In genomic region chr19:53531457-53531856, GRCh38 we compare ENCODE assay signal across 29 cellular contexts.
"Had no signal": no experiment of that assay in that cellular context is flagged by ENCODE, and none has a peak within 500 bp of the region (broad histone marks: within the 10 kb centered on the region; RNA-seq: fewer than 3 reads in every experiment).

No MANE protein-coding gene starts in this region.

- FAIRE-seq: urothelium cell line had no signal

- H3K9me3 ChIP-seq: suprapubic skin, testis, thoracic aorta, thyroid gland, upper lobe of right lung, uterus, vagina had no signal

- H3K4me3 ChIP-seq: stomach, suprapubic skin, testis, thoracic aorta, thyroid gland, tibial artery, tibial nerve, transverse colon, upper lobe of left lung, upper lobe of right lung, uterus, vagina had no signal

- H3K4me3 Mint-ChIP-seq: stimulated activated effector memory CD8-positive, alpha-beta T cell treated with anti-CD3 and anti-CD28 coated beads, Interleukin-12 subunit alpha, Interleukin-12 subunit beta, amount 100 ng/mL, for 72 hours; stimulated activated memory B cell treated with anti-CD40 and anti-IgM and Interleukin-4, amounts not matched to agents 10 μg/mL and 1 μg/mL and 100 μg/mL, for 72 hours; stimulated activated naive B cell treated with anti-CD40 and anti-IgM and Interleukin-4, amounts not matched to agents 10 μg/mL and 1 μg/mL and 100 μg/mL, for 72 hours; stimulated activated naive CD8-positive, alpha-beta T cell treated with anti-CD3 and anti-CD28 coated beads, Interleukin-15, amount 100 ng/mL, for 72 hours; stimulated activated naive CD8-positive, alpha-beta T cell treated with anti-CD3 and anti-CD28 coated beads, Interleukin-15, Interleukin-2, amounts not matched to agents 100 ng/mL and 50 ng/mL, for 24 hours; type B pancreatic cell had no signal

- H3K9me3 Mint-ChIP-seq: stimulated activated naive B cell treated with anti-CD40 and anti-IgM and Interleukin-4, amounts not matched to agents 10 μg/mL and 1 μg/mL and 100 μg/mL, for 72 hours; type B pancreatic cell had no signal

- H3K27ac ChIP-seq: stomach, suprapubic skin, testis, thoracic aorta, thyroid gland, tibial artery, tibial nerve, transverse colon, upper lobe of left lung, upper lobe of right lung, uterus, vagina had no signal

- H3K27me3 ChIP-seq: stomach, suprapubic skin, testis, thyroid gland, tibial artery, tibial nerve, transverse colon, upper lobe of left lung, upper lobe of right lung, uterus, vagina had no signal

- H3K4me1 ChIP-seq: stomach, suprapubic skin, testis, thyroid gland, tibial artery, tibial nerve, transverse colon, upper lobe of left lung, upper lobe of right lung, uterus, vagina had no signal

- DNase-seq: stimulated activated CD4-positive, alpha-beta T cell treated with anti-CD3 and anti-CD28 coated beads, Interleukin-2, amount 100 ng/mL, for 48 hours; stimulated activated CD4-positive, alpha-beta T cell treated with anti-CD3 and anti-CD28 coated beads, Interleukin-4, amount 100 ng/mL, for 1 hour; stimulated activated CD4-positive, alpha-beta T cell treated with anti-CD3 and anti-CD28 coated beads, Interleukin-4, amount 100 ng/mL, for 24 hours; stimulated activated CD4-positive, alpha-beta T cell treated with anti-CD3 and anti-CD28 coated beads, Interleukin-4, amount 100 ng/mL, for 4 hours; stimulated activated CD8-positive, alpha-beta memory T cell treated with anti-CD3 and anti-CD28 coated beads, Interleukin-4, amount 100 ng/mL, for 48 hours; stimulated activated naive B cell treated with anti-CD40 and anti-IgM and Interleukin-4, amounts not matched to agents 10 μg/mL and 1 μg/mL and 100 μg/mL, for 72 hours; stimulated activated naive CD4-positive, alpha-beta T cell; stimulated activated naive CD4-positive, alpha-beta T cell treated with Interleukin-2 at 50 U/mL for 16 hours; stimulated activated naive CD8-positive, alpha-beta T cell treated with anti-CD3 and anti-CD28 coated beads, Interleukin-15, amount 100 ng/mL, for 72 hours; stimulated activated naive CD8-positive, alpha-beta T cell treated with anti-CD3 and anti-CD28 coated beads, Interleukin-15, Interleukin-2, amounts not matched to agents 100 U/mL and 50 U/mL, for 24 hours; stomach; substantia nigra; testis; thyroid gland; tibial artery; transverse colon; trophoblast cell; upper lobe of left lung; upper lobe of right lung; uterus had no signal

- H3K4me1 Mint-ChIP-seq: stimulated activated effector memory CD8-positive, alpha-beta T cell treated with anti-CD3 and anti-CD28 coated beads, Interleukin-12 subunit alpha, Interleukin-12 subunit beta, amount 100 ng/mL, for 72 hours; stimulated activated memory B cell treated with anti-CD40 and anti-IgM and Interleukin-4, amounts not matched to agents 10 μg/mL and 1 μg/mL and 100 μg/mL, for 72 hours; stimulated activated naive B cell treated with anti-CD40 and anti-IgM and Interleukin-4, amounts not matched to agents 10 μg/mL and 1 μg/mL and 100 μg/mL, for 72 hours had no signal

- ATAC-seq: stimulated activated effector memory CD8-positive, alpha-beta T cell treated with anti-CD3 and anti-CD28 coated beads, Interleukin-12 subunit alpha, Interleukin-12 subunit beta, amount 100 ng/mL, for 72 hours; stimulated activated memory B cell treated with anti-CD40 and anti-IgM and Interleukin-4, amounts not matched to agents 10 μg/mL and 1 μg/mL and 100 μg/mL, for 72 hours; stimulated activated naive B cell treated with anti-CD40 and anti-IgM and Interleukin-4, amounts not matched to agents 10 μg/mL and 1 μg/mL and 100 μg/mL, for 72 hours; stimulated activated naive CD8-positive, alpha-beta T cell treated with anti-CD3 and anti-CD28 coated beads, Interleukin-15, amount 100 ng/mL, for 72 hours; stimulated activated naive CD8-positive, alpha-beta T cell treated with anti-CD3 and anti-CD28 coated beads, Interleukin-15, Interleukin-2, amounts not matched to agents 100 U/mL and 50 U/mL, for 24 hours; upper lobe of right lung had no signal

- H3K36me3 ChIP-seq: suprapubic skin, thoracic aorta, thyroid gland, tibial artery, transverse colon, upper lobe of left lung, upper lobe of right lung, uterus, vagina had no signal

- H3K27me3 Mint-ChIP-seq: stimulated activated memory B cell treated with anti-CD40 and anti-IgM and Interleukin-4, amounts not matched to agents 10 μg/mL and 1 μg/mL and 100 μg/mL, for 72 hours; stimulated activated naive B cell treated with anti-CD40 and anti-IgM and Interleukin-4, amounts not matched to agents 10 μg/mL and 1 μg/mL and 100 μg/mL, for 72 hours; stimulated activated naive CD8-positive, alpha-beta T cell treated with anti-CD3 and anti-CD28 coated beads, Interleukin-15, amount 100 ng/mL, for 72 hours; stimulated activated naive CD8-positive, alpha-beta T cell treated with anti-CD3 and anti-CD28 coated beads, Interleukin-15, Interleukin-2, amounts not matched to agents 100 ng/mL and 50 ng/mL, for 24 hours; type B pancreatic cell had no signal

- H3K36me3 Mint-ChIP-seq: stimulated activated effector memory CD8-positive, alpha-beta T cell treated with anti-CD3 and anti-CD28 coated beads, Interleukin-12 subunit alpha, Interleukin-12 subunit beta, amount 100 ng/mL, for 72 hours; type B pancreatic cell had no signal

- H3K27ac Mint-ChIP-seq: stimulated activated effector memory CD8-positive, alpha-beta T cell treated with anti-CD3 and anti-CD28 coated beads, Interleukin-12 subunit alpha, Interleukin-12 subunit beta, amount 100 ng/mL, for 72 hours; stimulated activated memory B cell treated with anti-CD40 and anti-IgM and Interleukin-4, amounts not matched to agents 10 μg/mL and 1 μg/mL and 100 μg/mL, for 72 hours; stimulated activated naive B cell treated with anti-CD40 and anti-IgM and Interleukin-4, amounts not matched to agents 10 μg/mL and 1 μg/mL and 100 μg/mL, for 72 hours; stimulated activated naive CD8-positive, alpha-beta T cell treated with anti-CD3 and anti-CD28 coated beads, Interleukin-15, amount 100 ng/mL, for 72 hours; stimulated activated naive CD8-positive, alpha-beta T cell treated with anti-CD3 and anti-CD28 coated beads, Interleukin-15, Interleukin-2, amounts not matched to agents 100 ng/mL and 50 ng/mL, for 24 hours; type B pancreatic cell had no signal
